21 cellular contexts compared by ENCODE assay signal in genomic region chr17:69710926-69711325, GRCh38.
"Had no signal": no experiment of that assay in that cellular context is flagged by ENCODE, and none has a peak within 500 bp of the region (broad histone marks: within the 10 kb centered on the region; RNA-seq: fewer than 3 reads in every experiment).

No MANE protein-coding gene starts in this region.

- H3K4me1 ChIP-seq: colonic mucosa, left ventricle myocardium inferior, right lobe of liver, tibial artery had no signal

- H3K4me1 Mint-ChIP-seq: natural killer cell had no signal

- DNase-seq: activated CD4-positive, alpha-beta T cell treated with anti-CD3 and anti-CD28 coated beads, Interleukin-2, amount 50 U/mL, for 1 hour; activated CD8-positive, alpha-beta T cell treated with anti-CD3 and anti-CD28 coated beads, Interleukin-2, amount 10 ng/mL, durations not matched to agents 7 days and 5 days; activated naive CD4-positive, alpha-beta T cell; activated naive CD8-positive, alpha-beta T cell treated with anti-CD3 and anti-CD28 coated beads for 36 hours; colonic mucosa; dorsolateral prefrontal cortex; effector memory CD8-positive, alpha-beta T cell; left ventricle myocardium inferior; midbrain; natural killer cell; ovary; right lobe of liver; stimulated activated CD4-positive, alpha-beta T cell treated with anti-CD3 and anti-CD28 coated beads, Interleukin-1b, Interleukin-23, amount 100 ng/mL, for 48 hours; stimulated activated naive CD8-positive, alpha-beta T cell treated with anti-CD3 and anti-CD28 coated beads, Interleukin-15, amount 100 ng/mL, for 72 hours; tibial artery had no signal

- H3K9me3 Mint-ChIP-seq: effector memory CD8-positive, alpha-beta T cell; natural killer cell had no signal

- FAIRE-seq: astrocyte had no signal

- H3K36me3 Mint-ChIP-seq: activated naive CD8-positive, alpha-beta T cell treated with anti-CD3 and anti-CD28 coated beads for 36 hours; natural killer cell had no signal

- H3K27ac Mint-ChIP-seq: activated CD8-positive, alpha-beta T cell treated with anti-CD3 and anti-CD28 coated beads, Interleukin-2, amount 10 ng/mL, durations not matched to agents 7 days and 5 days; activated naive CD8-positive, alpha-beta T cell treated with anti-CD3 and anti-CD28 coated beads for 36 hours; activated T-helper 1 cell treated with anti-CD3 and anti-CD28 coated beads, Interleukin-12 subunit alpha, Interleukin-12 subunit beta, Interleukin-2, Interleukin-4 antibody, amounts not matched to agents 30 ng/mL and 10 ng/mL and 1 ng/mL, durations not matched to agents 14 hours and 24 hours and 36 hours; effector memory CD8-positive, alpha-beta T cell; natural killer cell; stimulated activated naive CD8-positive, alpha-beta T cell treated with anti-CD3 and anti-CD28 coated beads, Interleukin-15, amount 100 ng/mL, for 72 hours had no signal

- H3K4me3 ChIP-seq: colonic mucosa, dorsolateral prefrontal cortex, left ventricle myocardium inferior, ovary, right lobe of liver, skin epidermis, tibial artery had no signal

- H3K4me3 Mint-ChIP-seq: activated CD8-positive, alpha-beta T cell treated with anti-CD3 and anti-CD28 coated beads, Interleukin-2, amount 10 ng/mL, durations not matched to agents 7 days and 5 days; activated naive CD8-positive, alpha-beta T cell treated with anti-CD3 and anti-CD28 coated beads for 36 hours; activated T-helper 1 cell treated with anti-CD3 and anti-CD28 coated beads, Interleukin-12 subunit alpha, Interleukin-12 subunit beta, Interleukin-2, Interleukin-4 antibody, amounts not matched to agents 30 ng/mL and 10 ng/mL and 1 ng/mL, durations not matched to agents 14 hours and 24 hours and 36 hours; effector memory CD8-positive, alpha-beta T cell; natural killer cell; stimulated activated naive CD8-positive, alpha-beta T cell treated with anti-CD3 and anti-CD28 coated beads, Interleukin-15, amount 100 ng/mL, for 72 hours had no signal

- H3K27me3 ChIP-seq: colonic mucosa, neutrophil, ovary, right lobe of liver, tibial artery had no signal

- H3K9me3 ChIP-seq: colonic mucosa, left ventricle myocardium inferior, neutrophil, ovary, right lobe of liver, tibial artery had no signal

- H3K27ac ChIP-seq: colonic mucosa, dorsolateral prefrontal cortex, left ventricle myocardium inferior, neutrophil, ovary, right lobe of liver, skin epidermis, tibial artery, VCaP had no signal

- H3K36me3 ChIP-seq: colonic mucosa, left ventricle myocardium inferior, neutrophil, ovary, right lobe of liver, tibial artery had no signal

- ATAC-seq: activated CD4-positive, CD25-positive, alpha-beta regulatory T cell treated with anti-CD3 and anti-CD28 coated beads, Interleukin-2, amount 50 U/mL, for 24 hours; activated CD8-positive, alpha-beta T cell treated with anti-CD3 and anti-CD28 coated beads, Interleukin-2, amount 10 ng/mL, durations not matched to agents 7 days and 5 days; effector memory CD8-positive, alpha-beta T cell; natural killer cell; right lobe of liver; stimulated activated naive CD8-positive, alpha-beta T cell treated with anti-CD3 and anti-CD28 coated beads, Interleukin-15, amount 100 ng/mL, for 72 hours had no signal
